Comparison of ENCODE assay signal across 17 cellular contexts in the genomic region with DNA sequence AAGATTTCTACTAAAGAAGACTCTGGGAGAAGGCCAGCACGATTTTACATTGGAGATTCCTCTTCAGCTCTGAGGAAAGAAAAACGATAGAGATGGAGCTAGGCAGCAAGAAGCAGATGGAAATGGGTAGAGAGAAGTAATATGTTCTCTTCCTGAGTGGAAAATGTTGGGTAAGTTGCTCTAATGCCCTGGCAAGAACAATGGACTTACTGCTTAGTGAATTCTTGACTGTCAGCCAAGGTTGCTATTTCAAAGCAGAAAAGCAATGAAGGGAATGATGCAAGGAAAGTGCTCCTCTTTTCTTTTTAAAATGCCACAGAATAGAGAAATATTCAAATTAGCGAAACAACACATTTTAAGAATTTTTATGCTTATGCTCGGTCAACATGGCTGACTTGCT. TPM values are rescaled to one million over a fixed set of nuclear protein-coding genes. Genes with fewer than 3 reads are reported as not detected.
DNase-seq lines count a peak whose midpoint lies in the region; ATAC-seq and TF ChIP-seq lines count a peak whose summit lies in the region.
"Had no signal": no experiment of that assay in that cellular context is flagged by ENCODE, and none has a peak within 500 bp of the region (broad histone marks: within the 10 kb centered on the region; RNA-seq: fewer than 3 reads in every experiment).

No MANE protein-coding gene starts in this region.

- H3K4me3 Mint-ChIP-seq in IgD-negative memory B cell = no peak overlapping the region
- no peak overlapping the region for H3K4me3 Mint-ChIP-seq in activated T-helper 1 cell treated with anti-CD3 and anti-CD28 coated beads, Interleukin-12 subunit alpha, Interleukin-12 subunit beta, Interleukin-2, Interleukin-4 antibody, amounts not matched to agents 30 ng/mL and 10 ng/mL and 1 ng/mL, durations not matched to agents 14 hours and 24 hours and 36 hours
- H3K4me3 Mint-ChIP-seq: activated B cell treated with CpG ODN at 0.5 μM for 24 hours, CD14-positive monocyte had no signal

- ATAC-seq in HG02840 (IDR thresholded peaks at IDR 0.05; ENCODE audit: low FRiP score, unreplicated experiment) = no peak
- ATAC-seq: body of pancreas had no signal

- TF ChIP-seq CTCF in AG09319 (IDR thresholded peaks at IDR 0.05; ENCODE audit: low read depth, low read length) = no peak

- no peaks in the 10 kb centered on the region for H3K4me1 ChIP-seq in effector memory CD4-positive, alpha-beta T cell (ENCODE audit: control insufficient read depth, insufficient read depth, low read length, poor library complexity, severe bottlenecking)
- H3K4me1 ChIP-seq: body of pancreas, esophagus squamous epithelium had no signal

- H3K27ac ChIP-seq in effector memory CD4-positive, alpha-beta T cell (ENCODE audit: insufficient read depth, low read length, poor library complexity, severe bottlenecking) = no peak overlapping the region
- H3K27ac ChIP-seq in caudate nucleus (ENCODE audit: low read depth, low read length) = no peak overlapping the region
- H3K27ac ChIP-seq: body of pancreas, esophagus squamous epithelium had no signal

- no peaks in the 10 kb centered on the region for H3K36me3 ChIP-seq in effector memory CD4-positive, alpha-beta T cell (ENCODE audit: control insufficient read depth, insufficient read depth, low read length)

- intact Hi-C loops in activated T-helper 1 cell treated with anti-CD3 and anti-CD28 coated beads, Interleukin-12 subunit alpha, Interleukin-12 subunit beta, Interleukin-2, Interleukin-4 antibody, amounts not matched to agents 30 ng/mL and 10 ng/mL and 1 ng/mL, durations not matched to agents 14 hours and 24 hours and 36 hours (cut with micrococcal nuclease) = no loop called here

- DNase-seq in AG09319 (ENCODE audit: extremely low read depth, low read depth) (peak; percentile 24), dedifferentiated amniotic fluid mesenchymal stem cell (ENCODE audit: extremely low spot score) (peak; percentile 69), kidney tubule cell (ENCODE audit: low spot score) (peak; percentile 25), caudate nucleus (lab: John Stamatoyannopoulos, UW) (no peak)
- no peak for DNase-seq in effector memory CD4-positive, alpha-beta T cell
- DNase-seq in activated T-helper 1 cell treated with anti-CD3 and anti-CD28 coated beads, Interleukin-12 subunit alpha, Interleukin-12 subunit beta, Interleukin-2, Interleukin-4 antibody, amounts not matched to agents 30 ng/mL and 10 ng/mL and 1 ng/mL, durations not matched to agents 14 hours and 24 hours and 36 hours (ENCODE audit: low spot score) = no peak
- DNase-seq: activated B cell treated with CpG ODN at 0.5 μM for 24 hours; activated T-cell treated with anti-CD3 and anti-CD28 coated beads, Interleukin-2, amount 50 U/mL, for 48 hours; body of pancreas; esophagus squamous epithelium; NCI-H1092 treated with DMSO at 0.1 percent for 48 hours; SIG-M5; stimulated activated CD4-positive, alpha-beta T cell treated with anti-CD3 and anti-CD28 coated beads, Interleukin-4, amount 100 ng/mL, for 1 hour; stimulated activated naive CD4-positive, alpha-beta T cell had no signal

- H3K27ac Mint-ChIP-seq in IgD-negative memory B cell = peak overlapping the region in 2 of 3 donors; percentile 64 to 75
- no peak overlapping the region for H3K27ac Mint-ChIP-seq in activated T-helper 1 cell treated with anti-CD3 and anti-CD28 coated beads, Interleukin-12 subunit alpha, Interleukin-12 subunit beta, Interleukin-2, Interleukin-4 antibody, amounts not matched to agents 30 ng/mL and 10 ng/mL and 1 ng/mL, durations not matched to agents 14 hours and 24 hours and 36 hours
- H3K27ac Mint-ChIP-seq: activated B cell treated with CpG ODN at 0.5 μM for 24 hours, CD14-positive monocyte had no signal

- H3K27me3 Mint-ChIP-seq in IgD-negative memory B cell = no peaks in the 10 kb centered on the region
- peaks cover 2% of the 10 kb centered on the region for H3K27me3 Mint-ChIP-seq in activated T-helper 1 cell treated with anti-CD3 and anti-CD28 coated beads, Interleukin-12 subunit alpha, Interleukin-12 subunit beta, Interleukin-2, Interleukin-4 antibody, amounts not matched to agents 30 ng/mL and 10 ng/mL and 1 ng/mL, durations not matched to agents 14 hours and 24 hours and 36 hours (ENCODE audit: insufficient read depth)
- H3K27me3 Mint-ChIP-seq: activated B cell treated with CpG ODN at 0.5 μM for 24 hours had no signal

- H3K27me3 ChIP-seq in effector memory CD4-positive, alpha-beta T cell (replicated peaks; ENCODE audit: control insufficient read depth, insufficient read depth, low read length, poor library complexity, severe bottlenecking) = no peaks in the 10 kb centered on the region
- H3K27me3 ChIP-seq: body of pancreas, esophagus squamous epithelium had no signal

- no peak overlapping the region for H3K4me3 ChIP-seq in effector memory CD4-positive, alpha-beta T cell (ENCODE audit: insufficient read depth, low read depth, low read length, poor library complexity, severe bottlenecking)
- H3K4me3 ChIP-seq: body of pancreas, esophagus squamous epithelium had no signal

- no peaks in the 10 kb centered on the region for H3K4me1 Mint-ChIP-seq in IgD-negative memory B cell
- H3K4me1 Mint-ChIP-seq in activated T-helper 1 cell treated with anti-CD3 and anti-CD28 coated beads, Interleukin-12 subunit alpha, Interleukin-12 subunit beta, Interleukin-2, Interleukin-4 antibody, amounts not matched to agents 30 ng/mL and 10 ng/mL and 1 ng/mL, durations not matched to agents 14 hours and 24 hours and 36 hours (ENCODE audit: low read depth) = no peaks in the 10 kb centered on the region
- H3K4me1 Mint-ChIP-seq: activated B cell treated with CpG ODN at 0.5 μM for 24 hours, CD14-positive monocyte had no signal

- H3K9me3 ChIP-seq in effector memory CD4-positive, alpha-beta T cell (ENCODE audit: control insufficient read depth, low read length) = no peaks in the 10 kb centered on the region
- H3K9me3 ChIP-seq: body of pancreas, esophagus squamous epithelium had no signal

- peaks cover 0 to 7% (median 2%) of the 10 kb centered on the region in 3 donors for H3K9me3 Mint-ChIP-seq in IgD-negative memory B cell
- H3K9me3 Mint-ChIP-seq in activated T-helper 1 cell treated with anti-CD3 and anti-CD28 coated beads, Interleukin-12 subunit alpha, Interleukin-12 subunit beta, Interleukin-2, Interleukin-4 antibody, amounts not matched to agents 30 ng/mL and 10 ng/mL and 1 ng/mL, durations not matched to agents 14 hours and 24 hours and 36 hours = peaks cover 1% of the 10 kb centered on the region
- H3K9me3 Mint-ChIP-seq: activated B cell treated with CpG ODN at 0.5 μM for 24 hours had no signal

- H3K36me3 Mint-ChIP-seq in IgD-negative memory B cell = peaks cover 7% of the 10 kb centered on the region
- peaks cover under 1% of the 10 kb centered on the region for H3K36me3 Mint-ChIP-seq in activated T-helper 1 cell treated with anti-CD3 and anti-CD28 coated beads, Interleukin-12 subunit alpha, Interleukin-12 subunit beta, Interleukin-2, Interleukin-4 antibody, amounts not matched to agents 30 ng/mL and 10 ng/mL and 1 ng/mL, durations not matched to agents 14 hours and 24 hours and 36 hours (ENCODE audit: low read depth)
- H3K36me3 Mint-ChIP-seq: CD14-positive monocyte had no signal

RNA-seq across cellular contexts. Expression of gene CWF19L2, which starts 38.4 kb away (rescaled TPM):
- polyA plus RNA-seq in IgD-negative memory B cell = 9.5 TPM
- total RNA-seq in activated T-helper 1 cell treated with anti-CD3 and anti-CD28 coated beads, Interleukin-12 subunit alpha, Interleukin-12 subunit beta, Interleukin-2, Interleukin-4 antibody, amounts not matched to agents 30 ng/mL and 10 ng/mL and 1 ng/mL, durations not matched to agents 14 hours and 24 hours and 36 hours = 16.5 and 16.7 TPM in 2 replicates

Comparison
In these comparisons a context has a peak if more than half of its experiments do, and no peak if none do; other contexts are left out.
1. DNase-seq: peak in AG09319 (single experiment), dedifferentiated amniotic fluid mesenchymal stem cell (single experiment) and kidney tubule cell (single experiment); none in effector memory CD4-positive, alpha-beta T cell (0 of 3), activated T-helper 1 cell treated with anti-CD3 and anti-CD28 coated beads, Interleukin-12 subunit alpha, Interleukin-12 subunit beta, Interleukin-2, Interleukin-4 antibody, amounts not matched to agents 30 ng/mL and 10 ng/mL and 1 ng/mL, durations not matched to agents 14 hours and 24 hours and 36 hours (single experiment) and caudate nucleus (0 of 61).